ENCODE assay signal across 2 cellular contexts in the genomic region with DNA sequence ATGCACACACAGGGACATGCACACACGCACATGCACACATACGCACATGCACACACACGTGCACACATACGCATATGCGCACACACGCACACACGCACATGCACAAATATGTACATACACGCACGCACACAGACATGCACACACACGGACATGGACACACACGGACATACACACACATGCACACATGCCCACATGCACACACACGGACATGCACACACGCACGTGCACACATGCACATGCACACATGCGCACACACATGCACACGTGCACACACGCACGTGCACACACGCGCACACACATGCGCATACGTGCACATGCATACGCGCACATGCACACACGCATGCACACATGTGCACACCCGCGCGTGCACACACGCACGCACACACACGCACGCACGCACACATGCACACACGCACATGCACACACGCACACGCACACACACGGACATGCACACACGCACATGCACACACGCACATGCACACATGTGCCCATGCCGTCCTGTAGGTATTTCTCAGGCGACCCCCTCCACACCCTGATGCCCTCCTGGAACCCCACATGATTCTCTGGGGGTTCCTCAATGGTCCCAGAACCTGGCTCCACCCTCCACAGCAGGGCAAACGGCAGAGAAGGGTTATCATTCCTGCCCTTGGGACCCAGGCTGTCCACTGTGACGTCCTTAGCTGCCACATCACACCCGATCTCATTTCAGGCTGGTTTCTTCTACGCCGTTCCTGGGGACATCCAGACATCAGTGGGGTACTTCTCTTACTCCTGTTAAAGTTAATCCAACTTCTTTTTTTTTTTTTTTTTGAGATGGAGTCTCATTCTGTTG.
TF ChIP-seq lines count a peak whose summit lies in the region.

No MANE protein-coding gene starts in this region.

TF ChIP-seq in WTC11, 78 proteins besides CTCF, POLR2A, EP300 and RAD21:
- TF ChIP-seq, protein P1, sequence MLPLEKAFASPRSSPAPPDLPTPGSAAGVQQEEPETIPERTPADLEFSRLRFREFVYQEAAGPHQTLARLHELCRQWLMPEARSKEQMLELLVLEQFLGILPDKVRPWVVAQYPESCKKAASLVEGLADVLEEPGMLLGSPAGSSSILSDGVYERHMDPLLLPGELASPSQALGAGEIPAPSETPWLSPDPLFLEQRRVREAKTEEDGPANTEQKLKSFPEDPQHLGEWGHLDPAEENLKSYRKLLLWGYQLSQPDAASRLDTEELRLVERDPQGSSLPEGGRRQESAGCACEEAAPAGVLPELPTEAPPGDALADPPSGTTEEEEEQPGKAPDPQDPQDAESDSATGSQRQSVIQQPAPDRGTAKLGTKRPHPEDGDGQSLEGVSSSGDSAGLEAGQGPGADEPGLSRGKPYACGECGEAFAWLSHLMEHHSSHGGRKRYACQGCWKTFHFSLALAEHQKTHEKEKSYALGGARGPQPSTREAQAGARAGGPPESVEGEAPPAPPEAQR (CRISPR knock-in tag; IDR thresholded peaks at IDR 0.05): no peak
- TF ChIP-seq, protein P2, sequence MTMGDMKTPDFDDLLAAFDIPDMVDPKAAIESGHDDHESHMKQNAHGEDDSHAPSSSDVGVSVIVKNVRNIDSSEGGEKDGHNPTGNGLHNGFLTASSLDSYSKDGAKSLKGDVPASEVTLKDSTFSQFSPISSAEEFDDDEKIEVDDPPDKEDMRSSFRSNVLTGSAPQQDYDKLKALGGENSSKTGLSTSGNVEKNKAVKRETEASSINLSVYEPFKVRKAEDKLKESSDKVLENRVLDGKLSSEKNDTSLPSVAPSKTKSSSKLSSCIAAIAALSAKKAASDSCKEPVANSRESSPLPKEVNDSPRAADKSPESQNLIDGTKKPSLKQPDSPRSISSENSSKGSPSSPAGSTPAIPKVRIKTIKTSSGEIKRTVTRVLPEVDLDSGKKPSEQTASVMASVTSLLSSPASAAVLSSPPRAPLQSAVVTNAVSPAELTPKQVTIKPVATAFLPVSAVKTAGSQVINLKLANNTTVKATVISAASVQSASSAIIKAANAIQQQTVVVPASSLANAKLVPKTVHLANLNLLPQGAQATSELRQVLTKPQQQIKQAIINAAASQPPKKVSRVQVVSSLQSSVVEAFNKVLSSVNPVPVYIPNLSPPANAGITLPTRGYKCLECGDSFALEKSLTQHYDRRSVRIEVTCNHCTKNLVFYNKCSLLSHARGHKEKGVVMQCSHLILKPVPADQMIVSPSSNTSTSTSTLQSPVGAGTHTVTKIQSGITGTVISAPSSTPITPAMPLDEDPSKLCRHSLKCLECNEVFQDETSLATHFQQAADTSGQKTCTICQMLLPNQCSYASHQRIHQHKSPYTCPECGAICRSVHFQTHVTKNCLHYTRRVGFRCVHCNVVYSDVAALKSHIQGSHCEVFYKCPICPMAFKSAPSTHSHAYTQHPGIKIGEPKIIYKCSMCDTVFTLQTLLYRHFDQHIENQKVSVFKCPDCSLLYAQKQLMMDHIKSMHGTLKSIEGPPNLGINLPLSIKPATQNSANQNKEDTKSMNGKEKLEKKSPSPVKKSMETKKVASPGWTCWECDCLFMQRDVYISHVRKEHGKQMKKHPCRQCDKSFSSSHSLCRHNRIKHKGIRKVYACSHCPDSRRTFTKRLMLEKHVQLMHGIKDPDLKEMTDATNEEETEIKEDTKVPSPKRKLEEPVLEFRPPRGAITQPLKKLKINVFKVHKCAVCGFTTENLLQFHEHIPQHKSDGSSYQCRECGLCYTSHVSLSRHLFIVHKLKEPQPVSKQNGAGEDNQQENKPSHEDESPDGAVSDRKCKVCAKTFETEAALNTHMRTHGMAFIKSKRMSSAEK (CRISPR knock-in tag; IDR thresholded peaks at IDR 0.05; ENCODE audit: borderline replicate concordance): no peak
- TF ChIP-seq HMGA2 (CRISPR knock-in tag; IDR thresholded peaks at IDR 0.05) (no peak), FOXP1 (CRISPR knock-in tag; IDR thresholded peaks at IDR 0.05; ENCODE audit: borderline replicate concordance) (peak; percentile 57; the same call in 1 of the 2 replicates)

TF ChIP-seq in HepG2, 621 proteins besides CTCF, POLR2A, EP300 and RAD21:
- no peak for TF ChIP-seq ZNF670 (CRISPR knock-in tag; IDR thresholded peaks at IDR 0.05; ENCODE audit: borderline replicate concordance)
- TF ChIP-seq, protein P3, sequence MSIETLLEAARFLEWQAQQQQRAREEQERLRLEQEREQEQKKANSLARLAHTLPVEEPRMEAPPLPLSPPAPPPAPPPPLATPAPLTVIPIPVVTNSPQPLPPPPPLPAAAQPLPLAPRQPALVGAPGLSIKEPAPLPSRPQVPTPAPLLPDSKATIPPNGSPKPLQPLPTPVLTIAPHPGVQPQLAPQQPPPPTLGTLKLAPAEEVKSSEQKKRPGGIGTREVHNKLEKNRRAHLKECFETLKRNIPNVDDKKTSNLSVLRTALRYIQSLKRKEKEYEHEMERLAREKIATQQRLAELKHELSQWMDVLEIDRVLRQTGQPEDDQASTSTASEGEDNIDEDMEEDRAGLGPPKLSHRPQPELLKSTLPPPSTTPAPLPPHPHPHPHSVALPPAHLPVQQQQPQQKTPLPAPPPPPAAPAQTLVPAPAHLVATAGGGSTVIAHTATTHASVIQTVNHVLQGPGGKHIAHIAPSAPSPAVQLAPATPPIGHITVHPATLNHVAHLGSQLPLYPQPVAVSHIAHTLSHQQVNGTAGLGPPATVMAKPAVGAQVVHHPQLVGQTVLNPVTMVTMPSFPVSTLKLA (IDR thresholded peaks at IDR 0.05): peak; percentile 93
- 0 out of 2 replicates have a peak, but pooled peaks have one; percentile 63 for TF ChIP-seq CENPT (CRISPR knock-in tag; IDR thresholded peaks at IDR 0.05; ENCODE audit: low read depth)
- TF ChIP-seq ZNF768 (CRISPR knock-in tag; IDR thresholded peaks at IDR 0.05): 0 out of 2 replicates have a peak, but pooled peaks have one; percentile 26
- TF ChIP-seq, protein P4, sequence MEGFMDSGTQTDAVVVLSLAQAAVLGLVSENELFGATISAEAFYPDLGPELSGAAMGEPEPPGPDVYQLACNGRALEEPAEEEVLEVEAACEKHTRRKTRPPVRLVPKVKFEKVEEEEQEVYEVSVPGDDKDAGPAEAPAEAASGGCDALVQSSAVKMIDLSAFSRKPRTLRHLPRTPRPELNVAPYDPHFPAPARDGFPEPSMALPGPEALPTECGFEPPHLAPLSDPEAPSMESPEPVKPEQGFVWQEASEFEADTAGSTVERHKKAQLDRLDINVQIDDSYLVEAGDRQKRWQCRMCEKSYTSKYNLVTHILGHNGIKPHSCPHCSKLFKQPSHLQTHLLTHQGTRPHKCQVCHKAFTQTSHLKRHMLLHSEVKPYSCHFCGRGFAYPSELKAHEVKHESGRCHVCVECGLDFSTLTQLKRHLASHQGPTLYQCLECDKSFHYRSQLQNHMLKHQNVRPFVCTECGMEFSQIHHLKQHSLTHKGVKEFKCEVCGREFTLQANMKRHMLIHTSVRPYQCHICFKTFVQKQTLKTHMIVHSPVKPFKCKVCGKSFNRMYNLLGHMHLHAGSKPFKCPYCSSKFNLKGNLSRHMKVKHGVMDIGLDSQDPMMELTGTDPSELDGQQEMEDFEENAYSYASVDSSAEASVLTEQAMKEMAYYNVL (CRISPR knock-in tag; IDR thresholded peaks at IDR 0.05; ENCODE audit: borderline replicate concordance): no peak
- TF ChIP-seq KLF16 (CRISPR knock-in tag; IDR thresholded peaks at IDR 0.05): 0 out of 4 replicates have a peak, but pooled peaks of 1 of the 2 experiments have one; percentile 29
- TF ChIP-seq, protein P5, sequence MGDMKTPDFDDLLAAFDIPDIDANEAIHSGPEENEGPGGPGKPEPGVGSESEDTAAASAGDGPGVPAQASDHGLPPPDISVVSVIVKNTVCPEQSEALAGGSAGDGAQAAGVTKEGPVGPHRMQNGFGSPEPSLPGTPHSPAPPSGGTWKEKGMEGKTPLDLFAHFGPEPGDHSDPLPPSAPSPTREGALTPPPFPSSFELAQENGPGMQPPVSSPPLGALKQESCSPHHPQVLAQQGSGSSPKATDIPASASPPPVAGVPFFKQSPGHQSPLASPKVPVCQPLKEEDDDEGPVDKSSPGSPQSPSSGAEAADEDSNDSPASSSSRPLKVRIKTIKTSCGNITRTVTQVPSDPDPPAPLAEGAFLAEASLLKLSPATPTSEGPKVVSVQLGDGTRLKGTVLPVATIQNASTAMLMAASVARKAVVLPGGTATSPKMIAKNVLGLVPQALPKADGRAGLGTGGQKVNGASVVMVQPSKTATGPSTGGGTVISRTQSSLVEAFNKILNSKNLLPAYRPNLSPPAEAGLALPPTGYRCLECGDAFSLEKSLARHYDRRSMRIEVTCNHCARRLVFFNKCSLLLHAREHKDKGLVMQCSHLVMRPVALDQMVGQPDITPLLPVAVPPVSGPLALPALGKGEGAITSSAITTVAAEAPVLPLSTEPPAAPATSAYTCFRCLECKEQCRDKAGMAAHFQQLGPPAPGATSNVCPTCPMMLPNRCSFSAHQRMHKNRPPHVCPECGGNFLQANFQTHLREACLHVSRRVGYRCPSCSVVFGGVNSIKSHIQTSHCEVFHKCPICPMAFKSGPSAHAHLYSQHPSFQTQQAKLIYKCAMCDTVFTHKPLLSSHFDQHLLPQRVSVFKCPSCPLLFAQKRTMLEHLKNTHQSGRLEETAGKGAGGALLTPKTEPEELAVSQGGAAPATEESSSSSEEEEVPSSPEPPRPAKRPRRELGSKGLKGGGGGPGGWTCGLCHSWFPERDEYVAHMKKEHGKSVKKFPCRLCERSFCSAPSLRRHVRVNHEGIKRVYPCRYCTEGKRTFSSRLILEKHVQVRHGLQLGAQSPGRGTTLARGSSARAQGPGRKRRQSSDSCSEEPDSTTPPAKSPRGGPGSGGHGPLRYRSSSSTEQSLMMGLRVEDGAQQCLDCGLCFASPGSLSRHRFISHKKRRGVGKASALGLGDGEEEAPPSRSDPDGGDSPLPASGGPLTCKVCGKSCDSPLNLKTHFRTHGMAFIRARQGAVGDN (CRISPR knock-in tag; IDR thresholded peaks at IDR 0.05): peak; percentile 17; the same call in 1 of the 2 replicates
- no peak for TF ChIP-seq SMC3 (IDR thresholded peaks at IDR 0.05; ENCODE audit: low read length)
- peak; percentile 24 for TF ChIP-seq HNRNPLL (IDR thresholded peaks at IDR 0.05; ENCODE audit: low read depth, low read length, poor library complexity, severe bottlenecking)
